Comparison of ENCODE assay signal across 1 cellular context in the genomic region with DNA sequence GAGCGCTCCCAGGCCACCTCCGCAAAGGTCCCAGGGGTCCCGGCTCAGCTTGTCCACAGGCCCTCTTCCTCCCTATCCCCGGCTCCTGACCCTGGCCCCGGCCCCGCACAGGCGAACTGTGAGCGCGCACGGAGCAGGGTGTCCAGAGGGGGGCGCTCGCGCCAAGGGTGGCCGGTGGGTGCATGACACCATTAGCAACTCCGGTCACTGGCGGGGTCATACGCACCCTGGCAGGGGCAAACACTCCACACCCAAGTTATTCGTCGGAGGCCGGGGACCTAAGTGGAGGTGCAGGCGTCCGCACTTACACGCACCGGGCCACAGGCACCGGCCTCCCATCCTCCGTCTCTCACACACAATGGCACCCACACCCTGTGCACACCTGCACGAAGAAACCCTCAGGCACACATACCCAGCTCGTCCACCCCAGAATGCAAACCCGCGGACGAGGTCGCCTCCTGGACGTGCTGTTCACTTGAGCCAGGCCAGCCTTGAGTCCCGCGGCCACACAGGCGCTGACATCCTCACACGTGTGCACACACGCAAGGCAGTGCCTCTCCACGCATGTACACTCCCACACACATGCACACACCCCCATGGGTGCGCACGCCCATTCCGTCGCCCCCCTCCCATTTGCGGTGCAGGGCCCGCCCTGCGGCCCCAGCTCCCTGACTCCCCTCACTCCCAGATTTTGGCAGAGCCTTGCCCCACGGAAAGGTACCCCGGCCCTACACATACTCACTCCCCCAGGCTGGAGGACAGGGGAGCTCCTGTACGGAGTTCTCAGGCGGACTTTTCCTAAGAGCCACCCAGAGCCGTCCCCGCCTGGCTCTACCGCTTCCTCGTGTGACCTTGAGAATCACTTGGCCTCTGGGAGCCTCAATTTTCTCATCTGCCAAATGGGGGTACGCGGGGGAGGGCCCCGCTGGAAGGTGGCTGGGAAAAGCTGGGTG.
TF ChIP-seq lines count a peak whose summit lies in the region.

RASGRP2 (minus strand) TSS at position 552 of the 953 bp plus-strand sequence. CDS start 1,276 bp downstream, outside the sequence.

TF ChIP-seq in HepG2, 621 proteins besides CTCF, POLR2A, EP300 and RAD21 (continued from another document and continues in another):
- no peak for TF ChIP-seq THAP7 (CRISPR knock-in tag; IDR thresholded peaks at IDR 0.05)
- no peak for TF ChIP-seq GPN1 (CRISPR knock-in tag; IDR thresholded peaks at IDR 0.05; ENCODE audit: borderline replicate concordance)
- no peak for TF ChIP-seq ZC3H4 (CRISPR knock-in tag; IDR thresholded peaks at IDR 0.05; ENCODE audit: borderline replicate concordance)
- no peak for TF ChIP-seq BCL6 (CRISPR knock-in tag; IDR thresholded peaks at IDR 0.05)
- TF ChIP-seq ADNP (CRISPR knock-in tag; IDR thresholded peaks at IDR 0.05) = peak; percentile 65; the same call in 1 of the 2 replicates
- 0 out of 2 replicates have a peak, but pooled peaks have one; percentile 26 for TF ChIP-seq GATAD2A (CRISPR knock-in tag; IDR thresholded peaks at IDR 0.05)
- TF ChIP-seq ELF1 (CRISPR knock-in tag; IDR thresholded peaks at IDR 0.05) = no peak
- TF ChIP-seq ARNT2 (CRISPR knock-in tag; IDR thresholded peaks at IDR 0.05; ENCODE audit: low read depth) = no peak
- peak; percentile 23; the same call in 1 of the 2 replicates for TF ChIP-seq SALL1 (CRISPR knock-in tag; IDR thresholded peaks at IDR 0.05)
- no peak for TF ChIP-seq ARNT (IDR thresholded peaks at IDR 0.05)
- peak; percentile 35 for TF ChIP-seq ZMYM3 (CRISPR knock-in tag; IDR thresholded peaks at IDR 0.05)
- TF ChIP-seq TEAD3 (CRISPR knock-in tag; optimal IDR thresholded peaks at IDR 0.05; ENCODE audit: borderline replicate concordance) = no peak
- no peak for TF ChIP-seq ZMAT3 (CRISPR knock-in tag; conservative IDR thresholded peaks at IDR 0.05)
- TF ChIP-seq ZNF432 (CRISPR knock-in tag; IDR thresholded peaks at IDR 0.05; ENCODE audit: borderline replicate concordance) = no peak
- no peak for TF ChIP-seq NPAS2 (CRISPR knock-in tag; IDR thresholded peaks at IDR 0.05; ENCODE audit: borderline replicate concordance)
- TF ChIP-seq ZNF619 (CRISPR knock-in tag; IDR thresholded peaks at IDR 0.05) = peak; percentile 62
- TF ChIP-seq ZNF274 (CRISPR knock-in tag; IDR thresholded peaks at IDR 0.05) = no peak
- TF ChIP-seq KDM2A (CRISPR knock-in tag; IDR thresholded peaks at IDR 0.05; ENCODE audit: borderline replicate concordance, low read depth) = no peak; the same call in 1 of the 2 replicates
- no peak; the same call in 1 of the 2 replicates for TF ChIP-seq ZNF768 (CRISPR knock-in tag; IDR thresholded peaks at IDR 0.05)
- no peak for TF ChIP-seq HDAC2 (CRISPR knock-in tag; IDR thresholded peaks at IDR 0.05)
- TF ChIP-seq MNT (IDR thresholded peaks at IDR 0.05) = no peak
- TF ChIP-seq HNF1B (CRISPR knock-in tag; IDR thresholded peaks at IDR 0.05) = no peak
- no peak for TF ChIP-seq GTF3A (CRISPR knock-in tag; conservative IDR thresholded peaks at IDR 0.05)
- TF ChIP-seq RERE (CRISPR knock-in tag; IDR thresholded peaks at IDR 0.05; ENCODE audit: low read depth) = no peak
- TF ChIP-seq RXRB (CRISPR knock-in tag; IDR thresholded peaks at IDR 0.05; ENCODE audit: borderline replicate concordance) = no peak
- no peak for TF ChIP-seq ZNF431 (CRISPR knock-in tag; IDR thresholded peaks at IDR 0.05; ENCODE audit: borderline replicate concordance, low read depth)
- no peak for TF ChIP-seq ZNF552 (CRISPR knock-in tag; IDR thresholded peaks at IDR 0.05; ENCODE audit: borderline replicate concordance)
- TF ChIP-seq, protein P1, sequence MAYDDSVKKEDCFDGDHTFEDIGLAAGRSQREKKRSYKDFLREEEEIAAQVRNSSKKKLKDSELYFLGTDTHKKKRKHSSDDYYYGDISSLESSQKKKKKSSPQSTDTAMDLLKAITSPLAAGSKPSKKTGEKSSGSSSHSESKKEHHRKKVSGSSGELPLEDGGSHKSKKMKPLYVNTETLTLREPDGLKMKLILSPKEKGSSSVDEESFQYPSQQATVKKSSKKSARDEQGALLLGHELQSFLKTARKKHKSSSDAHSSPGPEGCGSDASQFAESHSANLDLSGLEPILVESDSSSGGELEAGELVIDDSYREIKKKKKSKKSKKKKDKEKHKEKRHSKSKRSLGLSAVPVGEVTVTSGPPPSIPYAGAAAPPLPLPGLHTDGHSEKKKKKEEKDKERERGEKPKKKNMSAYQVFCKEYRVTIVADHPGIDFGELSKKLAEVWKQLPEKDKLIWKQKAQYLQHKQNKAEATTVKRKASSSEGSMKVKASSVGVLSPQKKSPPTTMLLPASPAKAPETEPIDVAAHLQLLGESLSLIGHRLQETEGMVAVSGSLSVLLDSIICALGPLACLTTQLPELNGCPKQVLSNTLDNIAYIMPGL (CRISPR knock-in tag; IDR thresholded peaks at IDR 0.05; ENCODE audit: borderline replicate concordance in 1 of 2, low read depth in 1 of 2) = peak; percentile 2 to 42; a peak in 1 of 4 replicates
- TF ChIP-seq ZFP62 (CRISPR knock-in tag; IDR thresholded peaks at IDR 0.05) = no peak
- TF ChIP-seq PATZ1 (CRISPR knock-in tag; IDR thresholded peaks at IDR 0.05) = peak; percentile 3; the same call in 1 of the 2 replicates
- TF ChIP-seq ZNF383 (CRISPR knock-in tag; IDR thresholded peaks at IDR 0.05; ENCODE audit: borderline replicate concordance) = no peak
- peak; percentile 51; the same call in 1 of the 2 replicates for TF ChIP-seq KDM5B (CRISPR knock-in tag; IDR thresholded peaks at IDR 0.05; ENCODE audit: borderline replicate concordance)
- TF ChIP-seq EZH2 (conservative IDR thresholded peaks at IDR 0.05; ENCODE audit: low read depth, low read length) = peak; percentile 91
- TF ChIP-seq SPEN (CRISPR knock-in tag; IDR thresholded peaks at IDR 0.05; ENCODE audit: low read depth) = 0 out of 2 replicates have a peak, but pooled peaks have one; percentile 21
- no peak for TF ChIP-seq NCOR1 (IDR thresholded peaks at IDR 0.05; ENCODE audit: borderline replicate concordance, low read length)
- TF ChIP-seq CENPX (CRISPR knock-in tag; IDR thresholded peaks at IDR 0.05) = no peak
- no peak for TF ChIP-seq RBM39 (IDR thresholded peaks at IDR 0.05; ENCODE audit: low read depth, low read length, poor library complexity, severe bottlenecking)
- no peak for TF ChIP-seq ZFP90 (CRISPR knock-in tag; IDR thresholded peaks at IDR 0.05; ENCODE audit: borderline replicate concordance)
- TF ChIP-seq MXI1 (IDR thresholded peaks at IDR 0.05; ENCODE audit: borderline replicate concordance, low read depth, low read length) = 0 out of 3 replicates have a peak, but pooled peaks have one; percentile 24
- no peak for TF ChIP-seq ZNF230 (CRISPR knock-in tag; IDR thresholded peaks at IDR 0.05)
- TF ChIP-seq ZNF816 (CRISPR knock-in tag; IDR thresholded peaks at IDR 0.05; ENCODE audit: borderline replicate concordance) = no peak
- TF ChIP-seq ZNF562 (CRISPR knock-in tag; IDR thresholded peaks at IDR 0.05; ENCODE audit: borderline replicate concordance) = no peak
- no peak for TF ChIP-seq LBX2 (CRISPR knock-in tag; IDR thresholded peaks at IDR 0.05; ENCODE audit: borderline replicate concordance)
- 0 out of 2 replicates have a peak, but pooled peaks have one; percentile 15 for TF ChIP-seq SAP130 (CRISPR knock-in tag; IDR thresholded peaks at IDR 0.05; ENCODE audit: low read depth)
- no peak for TF ChIP-seq TBX3 (IDR thresholded peaks at IDR 0.05; ENCODE audit: borderline replicate concordance)
- no peak for TF ChIP-seq RNF219 (CRISPR knock-in tag; IDR thresholded peaks at IDR 0.05)
- no peak for TF ChIP-seq ZSCAN9 (CRISPR knock-in tag; IDR thresholded peaks at IDR 0.05; ENCODE audit: borderline replicate concordance)
